In the genomic region with DNA sequence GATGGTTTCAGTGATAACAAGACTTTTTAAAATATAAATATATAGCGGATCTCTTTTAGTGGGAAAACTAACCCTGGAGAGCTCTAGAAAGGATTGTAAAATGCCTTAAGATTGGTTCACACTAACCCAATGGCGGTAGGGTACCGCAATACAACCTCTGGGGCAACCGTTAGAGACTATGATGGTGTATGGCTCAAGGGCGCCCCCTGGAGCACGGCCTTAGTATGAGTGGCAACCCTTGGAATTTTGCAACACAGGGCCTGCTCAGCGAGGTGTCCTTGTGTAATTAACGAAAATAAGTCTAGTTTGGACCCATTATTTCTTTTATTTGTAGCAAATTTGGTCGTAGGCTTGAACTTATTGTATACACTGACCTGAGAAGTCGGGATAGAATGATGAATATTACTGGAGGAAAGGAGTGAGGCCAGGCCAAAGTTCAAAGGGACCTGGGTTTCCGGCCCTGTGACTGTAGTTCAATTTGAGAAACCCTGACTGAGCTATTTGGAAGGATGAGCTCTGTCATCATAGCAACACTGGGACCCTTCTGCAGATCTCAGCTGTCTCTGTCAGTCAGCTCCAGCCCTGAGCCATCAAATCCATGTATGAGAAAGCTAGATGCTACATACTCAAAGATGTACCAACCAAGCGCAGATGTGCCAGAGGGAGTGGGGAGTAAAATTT, we compare ENCODE assay signal across 8 cellular contexts. TPM values are rescaled to one million over a fixed set of nuclear protein-coding genes. Genes with fewer than 3 reads are reported as not detected.
DNase-seq lines count a peak whose midpoint lies in the region; ATAC-seq and TF ChIP-seq lines count a peak whose summit lies in the region.

No MANE protein-coding gene starts in this region.

- no peak overlapping the region for H3K27ac Mint-ChIP-seq in chondrocyte (ENCODE audit: unreplicated experiment)

- H4K20me1 ChIP-seq in Karpas-422 (ENCODE audit: insufficient read depth, low read depth, low read length) = no peaks in the 10 kb centered on the region

- TF ChIP-seq CTCF in GM12865 (IDR thresholded peaks at IDR 0.05; ENCODE audit: insufficient read depth, low read depth, low read length, missing control alignments) = peak; percentile 68
- peak; percentile 80 for TF ChIP-seq CTCF in chondrocyte (IDR thresholded peaks at IDR 0.05)

- peak; percentile 95 for ATAC-seq in GM21825 (IDR thresholded peaks at IDR 0.05; ENCODE audit: unreplicated experiment)

- H3K79me2 ChIP-seq in Karpas-422 (ENCODE audit: low read length) = no peaks in the 10 kb centered on the region

- no peak overlapping the region for H3K27ac ChIP-seq in Karpas-422 (ENCODE audit: low read length)

- no peak overlapping the region for H3K4me3 ChIP-seq in GM12865 (ENCODE audit: low read depth, low read length)
- H3K4me3 ChIP-seq in Karpas-422 (ENCODE audit: low read length) = no peak overlapping the region

- no peak overlapping the region for H3K4me3 Mint-ChIP-seq in chondrocyte (ENCODE audit: unreplicated experiment)

- H3K9me3 Mint-ChIP-seq in chondrocyte (ENCODE audit: low read depth) = no peaks in the 10 kb centered on the region

- no peaks in the 10 kb centered on the region for H3K9me2 ChIP-seq in Karpas-422 (replicated peaks; ENCODE audit: insufficient read depth, low read length)

- H3K27me3 ChIP-seq in Karpas-422 (ENCODE audit: low read length) = no peaks in the 10 kb centered on the region

- DNase-seq in GM12865 (ENCODE audit: low read depth) (peak; percentile 78), Karpas-422 (peak; percentile 85), chondrocyte (ENCODE audit: low spot score) (no peak), medulla oblongata (ENCODE audit: extremely low spot score) (peak; percentile 44), NCI-H1930 (lab: John Stamatoyannopoulos, UW) (no peak)
- DNase-seq in activated CD4-positive, alpha-beta T cell treated with anti-CD3 and anti-CD28 coated beads for 24 hours (ENCODE audit: low read depth in 2 of 2) = peak; percentile 90
- peak; percentile 95 for DNase-seq in stimulated activated CD8-positive, alpha-beta memory T cell treated with anti-CD3 and anti-CD28 coated beads, Interleukin-4, amount 100 ng/mL, for 48 hours

- H3K4me2 ChIP-seq in Karpas-422 (ENCODE audit: low read depth, low read length, poor library complexity, severe bottlenecking) = no peak overlapping the region

- H3K4me1 ChIP-seq in Karpas-422 (ENCODE audit: low read length) = peaks cover 6% of the 10 kb centered on the region

- no peak overlapping the region for H2AFZ ChIP-seq in Karpas-422 (ENCODE audit: low read length)

- H3K36me3 ChIP-seq in Karpas-422 (ENCODE audit: insufficient read depth, low read length) = no peaks in the 10 kb centered on the region

- no peaks in the 10 kb centered on the region for H3K36me3 Mint-ChIP-seq in chondrocyte (ENCODE audit: low read depth)

- H3K9me3 ChIP-seq in Karpas-422 (ENCODE audit: low read length) = no peaks in the 10 kb centered on the region

- H3K27me3 Mint-ChIP-seq in chondrocyte (ENCODE audit: low read depth) = peaks cover 31% of the 10 kb centered on the region

- H3K9ac ChIP-seq in Karpas-422 (ENCODE audit: low read length) = no peak overlapping the region

- H3K4me1 Mint-ChIP-seq in chondrocyte (ENCODE audit: low read depth) = no peaks in the 10 kb centered on the region

RNA-seq across cellular contexts. Expression of a gene that starts 54.8 kb away (rescaled TPM):
- 0.04 and 1.6 TPM in 2 replicates for total RNA-seq in Karpas-422 (2014; rRNA removed; shearing (Covaris generic); ENCODE audit: low replicate concordance)
- total RNA-seq in chondrocyte = 0.28 to 0.89 TPM (median 0.72 TPM) in 3 replicates

Comparison
In these comparisons a context has a peak if more than half of its experiments do, and no peak if none do; other contexts are left out.
1. DNase-seq: peak in GM12865 (single experiment), Karpas-422 (single experiment), activated CD4-positive, alpha-beta T cell treated with anti-CD3 and anti-CD28 coated beads for 24 hours (2 of 2), medulla oblongata (single experiment) and stimulated activated CD8-positive, alpha-beta memory T cell treated with anti-CD3 and anti-CD28 coated beads, Interleukin-4, amount 100 ng/mL, for 48 hours (single experiment); none in chondrocyte (single experiment) and NCI-H1930 (0 of 2).